8 cellular contexts compared by ENCODE assay signal in genomic region chr11:65651589-65652510, GRCh38. TPM values are rescaled to one million over a fixed set of nuclear protein-coding genes. Genes with fewer than 3 reads are reported as not detected.
DNase-seq lines count a peak whose midpoint lies in the region; ATAC-seq and TF ChIP-seq lines count a peak whose summit lies in the region.

No MANE protein-coding gene starts in this region.

- H3K9me3 Mint-ChIP-seq in activated naive CD4-positive, alpha-beta T cell treated with anti-CD3 and anti-CD28 coated beads, Interleukin-2, amount 50 U/mL, for 24 hours, result no peaks in the 10 kb centered on the region
- no peaks in the 10 kb centered on the region for H3K9me3 Mint-ChIP-seq in naive thymus-derived CD8-positive, alpha-beta T cell

- H3K4me3 Mint-ChIP-seq in activated naive CD4-positive, alpha-beta T cell treated with anti-CD3 and anti-CD28 coated beads, Interleukin-2, amount 50 U/mL, for 24 hours, result peak overlapping the region; percentile 74
- H3K4me3 Mint-ChIP-seq in naive thymus-derived CD8-positive, alpha-beta T cell, result peak overlapping the region; percentile 73 to 95 (median 84)

- DNase-seq in activated naive CD4-positive, alpha-beta T cell treated with Interleukin-2 at 50 U/mL for 16 hours, result no peak
- no peak for DNase-seq in SK-N-MC (ENCODE audit: low read depth, low spot score)
- DNase-seq in epithelial cell of esophagus (ENCODE audit: low read depth), result peak; percentile 92
- peak in 4 of 10 donors; percentile 16 to 64 (median 42) for DNase-seq in naive thymus-derived CD8-positive, alpha-beta T cell
- DNase-seq in ecto neural progenitor cell (ENCODE audit: low spot score), result no peak
- no peak for DNase-seq in HuH-7.5 (ENCODE audit: low spot score)

- H3K27ac Mint-ChIP-seq in activated naive CD4-positive, alpha-beta T cell treated with anti-CD3 and anti-CD28 coated beads, Interleukin-2, amount 50 U/mL, for 24 hours, result peak overlapping the region; percentile 30
- peak overlapping the region; percentile 84 to 99 (median 96) for H3K27ac Mint-ChIP-seq in naive thymus-derived CD8-positive, alpha-beta T cell

- peak overlapping the region; percentile 94 for H3K27ac ChIP-seq in SK-N-MC

- ATAC-seq in naive thymus-derived CD8-positive, alpha-beta T cell, result no peak
- no peak for ATAC-seq in HG03565 (IDR thresholded peaks at IDR 0.05; ENCODE audit: unreplicated experiment)

- peaks cover 4% of the 10 kb centered on the region for H3K36me3 Mint-ChIP-seq in activated naive CD4-positive, alpha-beta T cell treated with anti-CD3 and anti-CD28 coated beads, Interleukin-2, amount 50 U/mL, for 24 hours
- H3K36me3 Mint-ChIP-seq in naive thymus-derived CD8-positive, alpha-beta T cell, result peaks cover 0 to 68% (median 18%) of the 10 kb centered on the region in 3 donors

- POLR2A ChIA-PET in naive thymus-derived CD8-positive, alpha-beta T cell (lab: Charles Lee), result interaction anchor here (0.6 to 34.7 kb wide), 17 partner anchors 11 to 979 kb away, joined by 3 to 1068 read pairs (median 7); partner anchors contain the start of genes CCDC85B, CD248, EHBP1L1 and KAT5

- peak overlapping the region; percentile 81 for H3K9ac ChIP-seq in SK-N-MC (ENCODE audit: insufficient read length)

- no peaks in the 10 kb centered on the region for H3K9me3 ChIP-seq in SK-N-MC (ENCODE audit: low read depth, low read length)

- H3K36me3 ChIP-seq in SK-N-MC (ENCODE audit: insufficient read depth, low read length), result peaks cover 25% of the 10 kb centered on the region

- H3K4me1 Mint-ChIP-seq in activated naive CD4-positive, alpha-beta T cell treated with anti-CD3 and anti-CD28 coated beads, Interleukin-2, amount 50 U/mL, for 24 hours, result peaks cover 42% of the 10 kb centered on the region
- H3K4me1 Mint-ChIP-seq in naive thymus-derived CD8-positive, alpha-beta T cell, result peaks cover 34 to 58% (median 49%) of the 10 kb centered on the region in 4 donors

- H3K27me3 Mint-ChIP-seq in activated naive CD4-positive, alpha-beta T cell treated with anti-CD3 and anti-CD28 coated beads, Interleukin-2, amount 50 U/mL, for 24 hours, result no peaks in the 10 kb centered on the region
- peaks cover 0 to 2% (median 0%) of the 10 kb centered on the region in 5 donors for H3K27me3 Mint-ChIP-seq in naive thymus-derived CD8-positive, alpha-beta T cell

- TF ChIP-seq CTCF in epithelial cell of esophagus (IDR thresholded peaks at IDR 0.05; ENCODE audit: insufficient read depth, low read depth, low read length, missing control alignments), result no peak

- H3K4me3 ChIP-seq in SK-N-MC (peak overlapping the region; percentile 90), epithelial cell of esophagus (ENCODE audit: low read length) (peak overlapping the region; percentile 56)

RNA-seq across cellular contexts. Expression of gene RELA, which starts 10.9 kb away (rescaled TPM):
- 100 to 1,000 TPM; 175 to 184 TPM for total RNA-seq in naive thymus-derived CD8-positive, alpha-beta T cell
- polyA plus RNA-seq in naive thymus-derived CD8-positive, alpha-beta T cell, result 10 to 100 TPM; 38.4 to 69.8 (median 56.6) TPM

RNA-seq across cellular contexts. Expression of gene SIPA1, which starts 13.9 kb away (rescaled TPM):
- total RNA-seq in naive thymus-derived CD8-positive, alpha-beta T cell, result 100 to 1,000 TPM; 155 to 157 TPM
- 100 to 1,000 TPM; 118 to 238 (median 140) TPM for polyA plus RNA-seq in naive thymus-derived CD8-positive, alpha-beta T cell

RNA-seq across cellular contexts. Expression of gene PCNX3, which starts 36.3 kb away (rescaled TPM):
- 10 to 100 TPM; 57.4 to 64.2 TPM for total RNA-seq in naive thymus-derived CD8-positive, alpha-beta T cell
- polyA plus RNA-seq in naive thymus-derived CD8-positive, alpha-beta T cell, result 1 to 10 TPM in 2 of 3 donors, under 1 TPM in 1; 0.96 to 6.5 (median 2.2) TPM

RNA-seq across cellular contexts. Expression of gene MAP3K11, which starts 37.8 kb away (rescaled TPM):
- 10 to 100 TPM; 61.6 to 66.3 TPM for total RNA-seq in naive thymus-derived CD8-positive, alpha-beta T cell
- polyA plus RNA-seq in naive thymus-derived CD8-positive, alpha-beta T cell, result 10 to 100 TPM in 2 of 3 donors, 1 to 10 TPM in 1; 8.7 to 20.5 (median 12.7) TPM

RNA-seq across cellular contexts. Expression of gene KCNK7, which starts 56.2 kb away (rescaled TPM):
- total RNA-seq in naive thymus-derived CD8-positive, alpha-beta T cell, result 1 to 10 TPM; 2.4 to 5.0 TPM
- under 1 TPM in 1 of 3 donors, not detected in 2; 0.34 TPM for polyA plus RNA-seq in naive thymus-derived CD8-positive, alpha-beta T cell
